Comparison of ENCODE assay signal across 19 cellular contexts in the genomic region with DNA sequence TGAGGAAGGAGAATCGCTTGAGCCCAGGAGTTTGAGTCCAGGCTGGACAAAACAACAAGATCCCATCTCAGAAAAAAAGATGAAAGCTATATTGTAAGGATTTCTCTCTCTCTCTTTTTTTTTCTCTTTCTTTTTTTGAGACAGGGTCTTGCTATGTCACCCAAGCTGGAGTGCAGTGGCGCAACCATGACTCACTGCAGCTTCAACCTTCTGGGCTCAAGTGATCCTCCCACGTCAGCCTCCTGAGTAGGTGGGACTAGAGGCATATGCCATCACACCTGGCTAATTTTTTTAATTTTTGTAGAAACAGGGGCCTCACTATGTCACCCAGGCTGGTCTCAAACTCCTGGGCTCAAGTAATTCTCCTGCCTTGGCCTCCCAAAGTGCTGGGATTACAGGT. TPM values are rescaled to one million over a fixed set of nuclear protein-coding genes. Genes with fewer than 3 reads are reported as not detected.
DNase-seq lines count a peak whose midpoint lies in the region; ATAC-seq lines count a peak whose summit lies in the region.
"Had no signal": no experiment of that assay in that cellular context is flagged by ENCODE, and none has a peak within 500 bp of the region (broad histone marks: within the 10 kb centered on the region; RNA-seq: fewer than 3 reads in every experiment).

No MANE protein-coding gene starts in this region.

- DNase-seq in activated CD4-positive, alpha-beta T cell treated with anti-CD3 and anti-CD28 coated beads, Interleukin-2, amount 50 U/mL, for 4 hours, result peak; percentile 8 to 26
- DNase-seq in activated CD4-positive, alpha-beta T cell treated with anti-CD3 and anti-CD28 coated beads, Interleukin-2, amount 10 ng/mL, durations not matched to agents 7 days and 5 days, result no peak
- peak; percentile 51 for DNase-seq in Daoy (ENCODE audit: low read depth)
- DNase-seq in MV-4-11 (lab: John Stamatoyannopoulos, UW), result peak; percentile 44
- peak; percentile 44 for DNase-seq in iris pigment epithelial cell (ENCODE audit: low read depth)
- no peak for DNase-seq in COLO829 (ENCODE audit: low spot score)
- DNase-seq: Calu3; CD4-positive, CD25-positive, alpha-beta regulatory T cell; DMS79 treated with DMSO at 0.1 percent for 48 hours; GDM1; GM23248; NCI-H1417; NCI-H1930; NCI-H2171; NCI-H446 treated with DMSO at 0.1 percent for 48 hours; NCI-H774; SHP77 had no signal

- H3K27ac Mint-ChIP-seq in activated CD4-positive, alpha-beta T cell treated with anti-CD3 and anti-CD28 coated beads, Interleukin-2, amount 10 ng/mL, durations not matched to agents 7 days and 5 days, result no peak overlapping the region
- H3K27ac Mint-ChIP-seq: CD4-positive, CD25-positive, alpha-beta regulatory T cell had no signal

- no peak overlapping the region for H3K4me3 Mint-ChIP-seq in activated CD4-positive, alpha-beta T cell treated with anti-CD3 and anti-CD28 coated beads, Interleukin-2, amount 10 ng/mL, durations not matched to agents 7 days and 5 days
- H3K4me3 Mint-ChIP-seq: CD4-positive, CD25-positive, alpha-beta regulatory T cell had no signal

- peaks cover 5% of the 10 kb centered on the region for H3K4me1 Mint-ChIP-seq in activated CD4-positive, alpha-beta T cell treated with anti-CD3 and anti-CD28 coated beads, Interleukin-2, amount 10 ng/mL, durations not matched to agents 7 days and 5 days

- no peaks in the 10 kb centered on the region for H3K36me3 Mint-ChIP-seq in activated CD4-positive, alpha-beta T cell treated with anti-CD3 and anti-CD28 coated beads, Interleukin-2, amount 10 ng/mL, durations not matched to agents 7 days and 5 days (ENCODE audit: low read depth)

- POLR2A ChIA-PET in activated CD4-positive, alpha-beta T cell treated with anti-CD3 and anti-CD28 coated beads, Interleukin-2, amount 10 ng/mL, durations not matched to agents 7 days and 5 days (lab: Charles Lee), result no interaction called here

- no peak for ATAC-seq in GM21360 (IDR thresholded peaks at IDR 0.05; ENCODE audit: unreplicated experiment)
- ATAC-seq: HCT116 had no signal

- H3K9me3 Mint-ChIP-seq in activated CD4-positive, alpha-beta T cell treated with anti-CD3 and anti-CD28 coated beads, Interleukin-2, amount 10 ng/mL, durations not matched to agents 7 days and 5 days, result no peaks in the 10 kb centered on the region

- CTCF ChIA-PET in activated CD4-positive, alpha-beta T cell treated with anti-CD3 and anti-CD28 coated beads, Interleukin-2, amount 10 ng/mL, durations not matched to agents 7 days and 5 days (lab: Charles Lee), result interaction anchor here (1.1 kb wide), 1 partner anchor 640 kb away, joined by 3 read pairs; no protein-coding TSS in a partner anchor

- H3K27me3 Mint-ChIP-seq in activated CD4-positive, alpha-beta T cell treated with anti-CD3 and anti-CD28 coated beads, Interleukin-2, amount 10 ng/mL, durations not matched to agents 7 days and 5 days, result peaks cover 2% of the 10 kb centered on the region
- H3K27me3 Mint-ChIP-seq: CD4-positive, CD25-positive, alpha-beta regulatory T cell had no signal

RNA-seq across cellular contexts. Expression of gene MRPL42, which starts 5.8 kb away (rescaled TPM):
- total RNA-seq in activated CD4-positive, alpha-beta T cell treated with anti-CD3 and anti-CD28 coated beads, Interleukin-2, amount 10 ng/mL, durations not matched to agents 7 days and 5 days, result 10 to 100 TPM; 55.6 to 69.0 TPM
- 151 and 194 TPM in 2 replicates for total RNA-seq in Daoy (2014; rRNA removed; shearing (Covaris generic))

RNA-seq across cellular contexts. Expression of gene UBE2N, which starts 19.8 kb away (rescaled TPM):
- total RNA-seq in activated CD4-positive, alpha-beta T cell treated with anti-CD3 and anti-CD28 coated beads, Interleukin-2, amount 10 ng/mL, durations not matched to agents 7 days and 5 days, result 100 to 1,000 TPM; 157 to 189 TPM
- 130 and 223 TPM in 2 replicates for total RNA-seq in Daoy (2014; rRNA removed; shearing (Covaris generic))

Comparison
In these comparisons a context has a peak if more than half of its experiments do, and no peak if none do; other contexts are left out.
1. DNase-seq: peak in activated CD4-positive, alpha-beta T cell treated with anti-CD3 and anti-CD28 coated beads, Interleukin-2, amount 50 U/mL, for 4 hours (2 of 2), Daoy (single experiment), MV-4-11 (single experiment) and iris pigment epithelial cell (single experiment); none in activated CD4-positive, alpha-beta T cell treated with anti-CD3 and anti-CD28 coated beads, Interleukin-2, amount 10 ng/mL, durations not matched to agents 7 days and 5 days (single experiment) and COLO829 (single experiment).